In the genomic region with DNA sequence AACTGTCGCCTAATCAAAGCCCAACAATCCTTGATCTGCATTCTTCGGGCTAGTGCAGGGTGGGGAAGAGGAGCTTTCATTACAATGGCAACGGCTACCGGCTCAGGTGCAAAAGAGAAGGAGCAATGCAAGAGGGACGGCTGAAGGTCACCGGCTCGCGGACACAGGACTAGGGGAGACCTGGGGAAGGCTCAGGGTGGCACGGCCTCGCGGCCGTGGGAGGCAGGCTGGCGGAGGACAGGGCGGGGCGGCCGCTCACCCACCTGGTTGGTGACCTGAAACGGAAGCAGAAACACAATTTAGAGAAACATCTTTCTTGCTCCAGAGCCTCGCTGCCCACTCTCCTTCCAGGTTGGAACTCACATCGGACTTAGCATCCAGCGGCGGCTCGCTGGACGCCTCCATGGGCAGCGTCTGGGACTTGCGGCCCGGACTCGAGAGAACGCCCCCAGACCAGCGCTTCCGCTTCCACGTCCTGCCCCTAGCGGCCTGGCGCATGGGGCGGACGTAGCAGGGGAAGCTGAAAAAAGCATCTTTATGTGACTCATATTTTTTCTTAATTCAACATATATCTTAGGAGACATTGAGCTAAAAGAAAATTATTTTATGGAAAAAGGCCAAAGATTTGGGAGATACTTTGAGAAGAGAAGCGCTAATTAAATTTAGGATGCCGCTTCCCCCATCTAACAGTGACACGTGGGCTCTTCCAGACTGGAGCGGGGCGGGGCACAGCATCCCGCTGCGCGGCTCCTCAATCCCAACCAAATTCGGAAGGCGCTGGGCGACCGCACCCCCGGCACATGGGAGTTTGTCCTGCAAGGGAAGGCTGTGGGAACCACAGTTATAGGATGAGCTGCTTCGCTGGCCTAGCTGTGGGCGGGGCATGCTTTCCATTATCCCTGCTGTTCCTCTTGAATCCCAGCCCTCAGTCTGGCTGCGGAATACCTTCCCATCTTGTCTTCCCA, we compare ENCODE assay signal across 1 cellular context.
TF ChIP-seq lines count a peak whose summit lies in the region.

A gene (minus strand): TSS at position 441 of the 965 bp plus-strand sequence. CDS start 36 bp downstream, at position 405.

TF ChIP-seq in HepG2, 621 proteins besides CTCF, POLR2A, EP300 and RAD21 (continued from another document):
- TF ChIP-seq, protein P1, sequence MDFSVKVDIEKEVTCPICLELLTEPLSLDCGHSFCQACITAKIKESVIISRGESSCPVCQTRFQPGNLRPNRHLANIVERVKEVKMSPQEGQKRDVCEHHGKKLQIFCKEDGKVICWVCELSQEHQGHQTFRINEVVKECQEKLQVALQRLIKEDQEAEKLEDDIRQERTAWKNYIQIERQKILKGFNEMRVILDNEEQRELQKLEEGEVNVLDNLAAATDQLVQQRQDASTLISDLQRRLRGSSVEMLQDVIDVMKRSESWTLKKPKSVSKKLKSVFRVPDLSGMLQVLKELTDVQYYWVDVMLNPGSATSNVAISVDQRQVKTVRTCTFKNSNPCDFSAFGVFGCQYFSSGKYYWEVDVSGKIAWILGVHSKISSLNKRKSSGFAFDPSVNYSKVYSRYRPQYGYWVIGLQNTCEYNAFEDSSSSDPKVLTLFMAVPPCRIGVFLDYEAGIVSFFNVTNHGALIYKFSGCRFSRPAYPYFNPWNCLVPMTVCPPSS (IDR thresholded peaks at IDR 0.05): no peak
- TF ChIP-seq, protein P2, sequence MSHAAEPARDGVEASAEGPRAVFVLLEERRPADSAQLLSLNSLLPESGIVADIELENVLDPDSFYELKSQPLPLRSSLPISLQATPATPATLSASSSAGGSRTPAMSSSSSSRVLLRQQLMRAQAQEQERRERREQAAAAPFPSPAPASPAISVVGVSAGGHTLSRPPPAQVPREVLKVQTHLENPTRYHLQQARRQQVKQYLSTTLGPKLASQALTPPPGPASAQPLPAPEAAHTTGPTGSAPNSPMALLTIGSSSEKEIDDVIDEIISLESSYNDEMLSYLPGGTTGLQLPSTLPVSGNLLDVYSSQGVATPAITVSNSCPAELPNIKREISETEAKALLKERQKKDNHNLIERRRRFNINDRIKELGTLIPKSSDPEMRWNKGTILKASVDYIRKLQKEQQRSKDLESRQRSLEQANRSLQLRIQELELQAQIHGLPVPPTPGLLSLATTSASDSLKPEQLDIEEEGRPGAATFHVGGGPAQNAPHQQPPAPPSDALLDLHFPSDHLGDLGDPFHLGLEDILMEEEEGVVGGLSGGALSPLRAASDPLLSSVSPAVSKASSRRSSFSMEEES (CRISPR knock-in tag; IDR thresholded peaks at IDR 0.05): 0 out of 2 replicates have a peak, but pooled peaks have one; percentile 33
- no peak for TF ChIP-seq ZNF724P (CRISPR knock-in tag; IDR thresholded peaks at IDR 0.05; ENCODE audit: borderline replicate concordance)
- peak; percentile 52; the same call in 1 of the 2 replicates for TF ChIP-seq POGZ (CRISPR knock-in tag; IDR thresholded peaks at IDR 0.05)
- no peak for TF ChIP-seq ZNF496 (CRISPR knock-in tag; IDR thresholded peaks at IDR 0.05; ENCODE audit: insufficient replicate concordance)
- TF ChIP-seq ZNF782 (CRISPR knock-in tag; IDR thresholded peaks at IDR 0.05; ENCODE audit: borderline replicate concordance): no peak
- TF ChIP-seq, protein P3, sequence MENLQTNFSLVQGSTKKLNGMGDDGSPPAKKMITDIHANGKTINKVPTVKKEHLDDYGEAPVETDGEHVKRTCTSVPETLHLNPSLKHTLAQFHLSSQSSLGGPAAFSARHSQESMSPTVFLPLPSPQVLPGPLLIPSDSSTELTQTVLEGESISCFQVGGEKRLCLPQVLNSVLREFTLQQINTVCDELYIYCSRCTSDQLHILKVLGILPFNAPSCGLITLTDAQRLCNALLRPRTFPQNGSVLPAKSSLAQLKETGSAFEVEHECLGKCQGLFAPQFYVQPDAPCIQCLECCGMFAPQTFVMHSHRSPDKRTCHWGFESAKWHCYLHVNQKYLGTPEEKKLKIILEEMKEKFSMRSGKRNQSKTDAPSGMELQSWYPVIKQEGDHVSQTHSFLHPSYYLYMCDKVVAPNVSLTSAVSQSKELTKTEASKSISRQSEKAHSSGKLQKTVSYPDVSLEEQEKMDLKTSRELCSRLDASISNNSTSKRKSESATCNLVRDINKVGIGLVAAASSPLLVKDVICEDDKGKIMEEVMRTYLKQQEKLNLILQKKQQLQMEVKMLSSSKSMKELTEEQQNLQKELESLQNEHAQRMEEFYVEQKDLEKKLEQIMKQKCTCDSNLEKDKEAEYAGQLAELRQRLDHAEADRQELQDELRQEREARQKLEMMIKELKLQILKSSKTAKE (CRISPR knock-in tag; IDR thresholded peaks at IDR 0.05; ENCODE audit: borderline replicate concordance): no peak
- peak; percentile 44; the same call in 1 of the 2 replicates for TF ChIP-seq IRF2 (CRISPR knock-in tag; IDR thresholded peaks at IDR 0.05)
- peak; percentile 98 for TF ChIP-seq FOXK2 (IDR thresholded peaks at IDR 0.05)
- TF ChIP-seq, protein P4, sequence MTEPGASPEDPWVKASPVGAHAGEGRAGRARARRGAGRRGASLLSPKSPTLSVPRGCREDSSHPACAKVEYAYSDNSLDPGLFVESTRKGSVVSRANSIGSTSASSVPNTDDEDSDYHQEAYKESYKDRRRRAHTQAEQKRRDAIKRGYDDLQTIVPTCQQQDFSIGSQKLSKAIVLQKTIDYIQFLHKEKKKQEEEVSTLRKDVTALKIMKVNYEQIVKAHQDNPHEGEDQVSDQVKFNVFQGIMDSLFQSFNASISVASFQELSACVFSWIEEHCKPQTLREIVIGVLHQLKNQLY (CRISPR knock-in tag; IDR thresholded peaks at IDR 0.05): no peak
- TF ChIP-seq, protein P5, sequence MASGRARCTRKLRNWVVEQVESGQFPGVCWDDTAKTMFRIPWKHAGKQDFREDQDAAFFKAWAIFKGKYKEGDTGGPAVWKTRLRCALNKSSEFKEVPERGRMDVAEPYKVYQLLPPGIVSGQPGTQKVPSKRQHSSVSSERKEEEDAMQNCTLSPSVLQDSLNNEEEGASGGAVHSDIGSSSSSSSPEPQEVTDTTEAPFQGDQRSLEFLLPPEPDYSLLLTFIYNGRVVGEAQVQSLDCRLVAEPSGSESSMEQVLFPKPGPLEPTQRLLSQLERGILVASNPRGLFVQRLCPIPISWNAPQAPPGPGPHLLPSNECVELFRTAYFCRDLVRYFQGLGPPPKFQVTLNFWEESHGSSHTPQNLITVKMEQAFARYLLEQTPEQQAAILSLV (CRISPR knock-in tag; IDR thresholded peaks at IDR 0.05; ENCODE audit: borderline replicate concordance): peak; percentile 26; the same call in 1 of the 2 replicates
- TF ChIP-seq ZNF790 (CRISPR knock-in tag; IDR thresholded peaks at IDR 0.05; ENCODE audit: borderline replicate concordance): no peak
- no peak for TF ChIP-seq RFX3 (CRISPR knock-in tag; IDR thresholded peaks at IDR 0.05)
- peak; percentile 55 for TF ChIP-seq ZNF766 (CRISPR knock-in tag; IDR thresholded peaks at IDR 0.05; ENCODE audit: borderline replicate concordance)
- TF ChIP-seq ZNF329 (CRISPR knock-in tag; IDR thresholded peaks at IDR 0.05; ENCODE audit: low read depth): no peak
- TF ChIP-seq ADNP (CRISPR knock-in tag; IDR thresholded peaks at IDR 0.05): no peak
- peak; percentile 10; the same call in 1 of the 2 replicates for TF ChIP-seq HIVEP1 (CRISPR knock-in tag; IDR thresholded peaks at IDR 0.05)
- TF ChIP-seq MAFK (conservative IDR thresholded peaks at IDR 0.05 in 1 of 2, IDR thresholded peaks at IDR 0.05 in 1 of 2; ENCODE audit: low read length in 2 of 2): no peak
- no peak for TF ChIP-seq ZNF660 (CRISPR knock-in tag; IDR thresholded peaks at IDR 0.05; ENCODE audit: borderline replicate concordance, low read depth)
- TF ChIP-seq, protein P6, sequence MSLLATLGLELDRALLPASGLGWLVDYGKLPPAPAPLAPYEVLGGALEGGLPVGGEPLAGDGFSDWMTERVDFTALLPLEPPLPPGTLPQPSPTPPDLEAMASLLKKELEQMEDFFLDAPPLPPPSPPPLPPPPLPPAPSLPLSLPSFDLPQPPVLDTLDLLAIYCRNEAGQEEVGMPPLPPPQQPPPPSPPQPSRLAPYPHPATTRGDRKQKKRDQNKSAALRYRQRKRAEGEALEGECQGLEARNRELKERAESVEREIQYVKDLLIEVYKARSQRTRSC (CRISPR knock-in tag; IDR thresholded peaks at IDR 0.05; ENCODE audit: low read depth): 0 out of 2 replicates have a peak, but pooled peaks have one; percentile 61
- no peak for TF ChIP-seq FLYWCH1 (CRISPR knock-in tag; IDR thresholded peaks at IDR 0.05)
- TF ChIP-seq EED (CRISPR knock-in tag; IDR thresholded peaks at IDR 0.05): no peak
- no peak for TF ChIP-seq GTF2F1 (IDR thresholded peaks at IDR 0.05; ENCODE audit: low read length)
TF ChIP-seq in HepG2: peak in this region for 219.
